1 cellular context compared by ENCODE assay signal in the genomic region with DNA sequence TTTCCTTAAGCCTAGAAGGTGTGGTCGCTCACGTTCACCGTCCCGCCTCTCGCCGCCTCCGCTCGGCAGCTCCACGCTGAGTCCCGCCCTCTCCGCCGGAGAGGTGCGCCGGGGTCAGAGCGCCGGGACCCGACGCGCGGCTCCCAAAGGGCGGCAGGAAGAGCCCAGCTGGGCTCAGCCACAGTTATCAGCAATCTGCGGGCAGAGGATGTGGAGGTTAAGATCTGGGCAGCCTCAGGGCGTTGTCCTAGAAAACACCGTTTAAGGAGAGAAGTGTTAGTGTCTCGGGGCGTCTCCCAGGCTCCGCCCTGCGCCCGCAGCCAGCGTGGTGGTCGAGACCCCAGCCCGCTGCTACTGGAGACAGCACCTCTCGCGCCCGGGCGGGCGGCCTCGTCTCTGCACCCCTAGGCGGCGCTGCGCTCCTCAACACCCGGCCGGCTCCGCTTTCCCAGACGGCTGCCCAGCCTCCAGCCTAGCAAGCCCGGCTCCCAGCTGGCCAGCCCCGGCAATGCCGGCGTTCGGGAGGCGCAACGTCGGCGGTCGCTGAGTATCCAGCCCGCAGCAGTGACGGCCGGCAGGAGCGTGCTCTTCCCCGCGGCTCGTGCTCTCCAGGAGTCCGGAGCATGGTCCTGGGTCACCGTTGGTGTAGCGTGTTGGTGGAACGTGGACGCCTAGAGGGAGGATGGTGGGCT.
TF ChIP-seq lines count a peak whose summit lies in the region.

A gene with protein sequence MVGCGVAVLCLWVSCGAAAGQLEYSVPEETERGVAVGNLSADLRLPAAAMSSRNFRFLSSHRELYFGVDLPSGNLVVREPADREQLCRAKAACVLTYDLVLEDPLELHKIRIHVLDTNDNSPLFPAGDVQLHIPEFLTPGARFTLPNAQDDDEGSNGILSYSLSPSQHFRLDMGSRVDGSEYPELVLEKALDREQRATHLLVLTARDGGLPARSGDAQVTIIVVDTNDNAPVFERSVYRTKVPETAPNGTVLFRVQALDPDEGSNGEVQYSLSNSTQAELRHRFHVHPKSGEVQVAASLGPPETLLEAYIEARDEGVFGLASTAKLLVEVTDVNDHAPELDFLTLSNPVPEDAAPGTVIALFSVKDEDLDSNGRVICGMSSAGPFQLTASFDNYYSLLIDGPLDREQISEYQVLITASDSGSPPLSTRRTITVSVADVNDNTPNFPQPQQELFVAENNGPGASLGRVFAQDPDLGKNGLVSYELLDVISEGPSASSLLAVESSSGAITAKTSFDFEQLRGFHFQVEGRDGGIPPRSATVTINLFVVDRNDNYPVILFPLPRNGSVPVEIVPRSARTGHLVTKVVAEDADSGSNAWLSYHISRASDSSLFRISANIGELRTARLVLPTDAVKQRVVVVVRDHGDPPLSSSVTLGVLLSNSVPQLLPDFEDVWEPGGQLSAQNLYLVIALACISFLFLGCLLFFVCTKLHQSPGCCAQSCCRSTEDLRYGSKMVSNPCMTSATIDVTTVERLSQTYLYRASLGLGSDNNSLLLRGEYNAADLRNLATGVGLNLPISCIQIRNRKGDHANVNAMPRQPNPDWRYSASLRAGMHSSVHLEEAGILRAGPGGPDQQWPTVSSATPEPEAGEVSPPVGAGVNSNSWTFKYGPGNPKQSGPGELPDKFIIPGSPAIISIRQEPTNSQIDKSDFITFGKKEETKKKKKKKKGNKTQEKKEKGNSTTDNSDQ (plus strand): TSS at position 89 of the 692 bp plus-strand sequence. CDS start 594 bp downstream, at position 683.

TF ChIP-seq in WTC11, 78 proteins besides CTCF, POLR2A, EP300 and RAD21 (continued from another document and continues in another):
- TF ChIP-seq, protein P1, sequence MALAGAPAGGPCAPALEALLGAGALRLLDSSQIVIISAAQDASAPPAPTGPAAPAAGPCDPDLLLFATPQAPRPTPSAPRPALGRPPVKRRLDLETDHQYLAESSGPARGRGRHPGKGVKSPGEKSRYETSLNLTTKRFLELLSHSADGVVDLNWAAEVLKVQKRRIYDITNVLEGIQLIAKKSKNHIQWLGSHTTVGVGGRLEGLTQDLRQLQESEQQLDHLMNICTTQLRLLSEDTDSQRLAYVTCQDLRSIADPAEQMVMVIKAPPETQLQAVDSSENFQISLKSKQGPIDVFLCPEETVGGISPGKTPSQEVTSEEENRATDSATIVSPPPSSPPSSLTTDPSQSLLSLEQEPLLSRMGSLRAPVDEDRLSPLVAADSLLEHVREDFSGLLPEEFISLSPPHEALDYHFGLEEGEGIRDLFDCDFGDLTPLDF (CRISPR knock-in tag; IDR thresholded peaks at IDR 0.05): peak; percentile 36; the same call in 1 of the 2 replicates
- TF ChIP-seq ZNF121 (CRISPR knock-in tag; IDR thresholded peaks at IDR 0.05) (0 out of 2 replicates have a peak, but pooled peaks have one; percentile 3), CREB1 (CRISPR knock-in tag; IDR thresholded peaks at IDR 0.05) (no peak), IRF2 (CRISPR knock-in tag; IDR thresholded peaks at IDR 0.05; ENCODE audit: borderline replicate concordance, low read depth) (no peak), MYBL2 (CRISPR knock-in tag; IDR thresholded peaks at IDR 0.05) (peak; percentile 86), ZNF138 (CRISPR knock-in tag; conservative IDR thresholded peaks at IDR 0.05) (no peak), NFYB (CRISPR knock-in tag; conservative IDR thresholded peaks at IDR 0.05; ENCODE audit: low read depth) (0 out of 2 replicates have a peak, but pooled peaks have one; percentile 11), TEAD1 (CRISPR knock-in tag; IDR thresholded peaks at IDR 0.05) (peak; percentile 79; the same call in 1 of the 2 replicates), RORB (CRISPR knock-in tag; IDR thresholded peaks at IDR 0.05) (no peak), PRRX2 (CRISPR knock-in tag; IDR thresholded peaks at IDR 0.05) (no peak), GRHL2 (CRISPR knock-in tag; IDR thresholded peaks at IDR 0.05; ENCODE audit: insufficient replicate concordance, severe bottlenecking) (no peak), NFATC4 (CRISPR knock-in tag; IDR thresholded peaks at IDR 0.05) (no peak), OVOL2 (CRISPR knock-in tag; IDR thresholded peaks at IDR 0.05; ENCODE audit: borderline replicate concordance) (no peak), ZNF423 (CRISPR knock-in tag; IDR thresholded peaks at IDR 0.05) (no peak), SP1 (CRISPR knock-in tag; conservative IDR thresholded peaks at IDR 0.05) (peak; percentile 79), ESRRA (CRISPR knock-in tag; IDR thresholded peaks at IDR 0.05; ENCODE audit: borderline replicate concordance) (peak; percentile 30), ATF1 (CRISPR knock-in tag; IDR thresholded peaks at IDR 0.05) (no peak), ZNF416 (CRISPR knock-in tag; IDR thresholded peaks at IDR 0.05) (no peak), ZNF317 (CRISPR knock-in tag; IDR thresholded peaks at IDR 0.05; ENCODE audit: borderline replicate concordance, low read depth) (no peak), FOXJ3 (CRISPR knock-in tag; IDR thresholded peaks at IDR 0.05; ENCODE audit: borderline replicate concordance) (no peak), SMAD3 (CRISPR knock-in tag; IDR thresholded peaks at IDR 0.05; ENCODE audit: borderline replicate concordance) (0 out of 2 replicates have a peak, but pooled peaks have one; percentile 11), ZBTB21 (CRISPR knock-in tag; IDR thresholded peaks at IDR 0.05; ENCODE audit: borderline replicate concordance) (no peak), JAZF1 (CRISPR knock-in tag; IDR thresholded peaks at IDR 0.05) (no peak), NFE2L1 (CRISPR knock-in tag; IDR thresholded peaks at IDR 0.05) (no peak; the same call in 1 of the 2 replicates)
- TF ChIP-seq, protein P2, sequence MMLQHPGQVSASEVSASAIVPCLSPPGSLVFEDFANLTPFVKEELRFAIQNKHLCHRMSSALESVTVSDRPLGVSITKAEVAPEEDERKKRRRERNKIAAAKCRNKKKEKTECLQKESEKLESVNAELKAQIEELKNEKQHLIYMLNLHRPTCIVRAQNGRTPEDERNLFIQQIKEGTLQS (CRISPR knock-in tag; conservative IDR thresholded peaks at IDR 0.05): no peak
- TF ChIP-seq, protein P3, sequence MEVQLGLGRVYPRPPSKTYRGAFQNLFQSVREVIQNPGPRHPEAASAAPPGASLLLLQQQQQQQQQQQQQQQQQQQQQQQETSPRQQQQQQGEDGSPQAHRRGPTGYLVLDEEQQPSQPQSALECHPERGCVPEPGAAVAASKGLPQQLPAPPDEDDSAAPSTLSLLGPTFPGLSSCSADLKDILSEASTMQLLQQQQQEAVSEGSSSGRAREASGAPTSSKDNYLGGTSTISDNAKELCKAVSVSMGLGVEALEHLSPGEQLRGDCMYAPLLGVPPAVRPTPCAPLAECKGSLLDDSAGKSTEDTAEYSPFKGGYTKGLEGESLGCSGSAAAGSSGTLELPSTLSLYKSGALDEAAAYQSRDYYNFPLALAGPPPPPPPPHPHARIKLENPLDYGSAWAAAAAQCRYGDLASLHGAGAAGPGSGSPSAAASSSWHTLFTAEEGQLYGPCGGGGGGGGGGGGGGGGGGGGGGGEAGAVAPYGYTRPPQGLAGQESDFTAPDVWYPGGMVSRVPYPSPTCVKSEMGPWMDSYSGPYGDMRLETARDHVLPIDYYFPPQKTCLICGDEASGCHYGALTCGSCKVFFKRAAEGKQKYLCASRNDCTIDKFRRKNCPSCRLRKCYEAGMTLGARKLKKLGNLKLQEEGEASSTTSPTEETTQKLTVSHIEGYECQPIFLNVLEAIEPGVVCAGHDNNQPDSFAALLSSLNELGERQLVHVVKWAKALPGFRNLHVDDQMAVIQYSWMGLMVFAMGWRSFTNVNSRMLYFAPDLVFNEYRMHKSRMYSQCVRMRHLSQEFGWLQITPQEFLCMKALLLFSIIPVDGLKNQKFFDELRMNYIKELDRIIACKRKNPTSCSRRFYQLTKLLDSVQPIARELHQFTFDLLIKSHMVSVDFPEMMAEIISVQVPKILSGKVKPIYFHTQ (CRISPR knock-in tag; IDR thresholded peaks at IDR 0.05): no peak
- TF ChIP-seq, protein P4, sequence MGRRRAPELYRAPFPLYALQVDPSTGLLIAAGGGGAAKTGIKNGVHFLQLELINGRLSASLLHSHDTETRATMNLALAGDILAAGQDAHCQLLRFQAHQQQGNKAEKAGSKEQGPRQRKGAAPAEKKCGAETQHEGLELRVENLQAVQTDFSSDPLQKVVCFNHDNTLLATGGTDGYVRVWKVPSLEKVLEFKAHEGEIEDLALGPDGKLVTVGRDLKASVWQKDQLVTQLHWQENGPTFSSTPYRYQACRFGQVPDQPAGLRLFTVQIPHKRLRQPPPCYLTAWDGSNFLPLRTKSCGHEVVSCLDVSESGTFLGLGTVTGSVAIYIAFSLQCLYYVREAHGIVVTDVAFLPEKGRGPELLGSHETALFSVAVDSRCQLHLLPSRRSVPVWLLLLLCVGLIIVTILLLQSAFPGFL (CRISPR knock-in tag; IDR thresholded peaks at IDR 0.05; ENCODE audit: borderline replicate concordance): no peak
- TF ChIP-seq, protein P5, sequence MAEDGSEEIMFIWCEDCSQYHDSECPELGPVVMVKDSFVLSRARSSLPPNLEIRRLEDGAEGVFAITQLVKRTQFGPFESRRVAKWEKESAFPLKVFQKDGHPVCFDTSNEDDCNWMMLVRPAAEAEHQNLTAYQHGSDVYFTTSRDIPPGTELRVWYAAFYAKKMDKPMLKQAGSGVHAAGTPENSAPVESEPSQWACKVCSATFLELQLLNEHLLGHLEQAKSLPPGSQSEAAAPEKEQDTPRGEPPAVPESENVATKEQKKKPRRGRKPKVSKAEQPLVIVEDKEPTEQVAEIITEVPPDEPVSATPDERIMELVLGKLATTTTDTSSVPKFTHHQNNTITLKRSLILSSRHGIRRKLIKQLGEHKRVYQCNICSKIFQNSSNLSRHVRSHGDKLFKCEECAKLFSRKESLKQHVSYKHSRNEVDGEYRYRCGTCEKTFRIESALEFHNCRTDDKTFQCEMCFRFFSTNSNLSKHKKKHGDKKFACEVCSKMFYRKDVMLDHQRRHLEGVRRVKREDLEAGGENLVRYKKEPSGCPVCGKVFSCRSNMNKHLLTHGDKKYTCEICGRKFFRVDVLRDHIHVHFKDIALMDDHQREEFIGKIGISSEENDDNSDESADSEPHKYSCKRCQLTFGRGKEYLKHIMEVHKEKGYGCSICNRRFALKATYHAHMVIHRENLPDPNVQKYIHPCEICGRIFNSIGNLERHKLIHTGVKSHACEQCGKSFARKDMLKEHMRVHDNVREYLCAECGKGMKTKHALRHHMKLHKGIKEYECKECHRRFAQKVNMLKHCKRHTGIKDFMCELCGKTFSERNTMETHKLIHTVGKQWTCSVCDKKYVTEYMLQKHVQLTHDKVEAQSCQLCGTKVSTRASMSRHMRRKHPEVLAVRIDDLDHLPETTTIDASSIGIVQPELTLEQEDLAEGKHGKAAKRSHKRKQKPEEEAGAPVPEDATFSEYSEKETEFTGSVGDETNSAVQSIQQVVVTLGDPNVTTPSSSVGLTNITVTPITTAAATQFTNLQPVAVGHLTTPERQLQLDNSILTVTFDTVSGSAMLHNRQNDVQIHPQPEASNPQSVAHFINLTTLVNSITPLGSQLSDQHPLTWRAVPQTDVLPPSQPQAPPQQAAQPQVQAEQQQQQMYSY (CRISPR knock-in tag; IDR thresholded peaks at IDR 0.05): peak; percentile 22; the same call in 1 of the 2 replicates
- TF ChIP-seq, protein P6, sequence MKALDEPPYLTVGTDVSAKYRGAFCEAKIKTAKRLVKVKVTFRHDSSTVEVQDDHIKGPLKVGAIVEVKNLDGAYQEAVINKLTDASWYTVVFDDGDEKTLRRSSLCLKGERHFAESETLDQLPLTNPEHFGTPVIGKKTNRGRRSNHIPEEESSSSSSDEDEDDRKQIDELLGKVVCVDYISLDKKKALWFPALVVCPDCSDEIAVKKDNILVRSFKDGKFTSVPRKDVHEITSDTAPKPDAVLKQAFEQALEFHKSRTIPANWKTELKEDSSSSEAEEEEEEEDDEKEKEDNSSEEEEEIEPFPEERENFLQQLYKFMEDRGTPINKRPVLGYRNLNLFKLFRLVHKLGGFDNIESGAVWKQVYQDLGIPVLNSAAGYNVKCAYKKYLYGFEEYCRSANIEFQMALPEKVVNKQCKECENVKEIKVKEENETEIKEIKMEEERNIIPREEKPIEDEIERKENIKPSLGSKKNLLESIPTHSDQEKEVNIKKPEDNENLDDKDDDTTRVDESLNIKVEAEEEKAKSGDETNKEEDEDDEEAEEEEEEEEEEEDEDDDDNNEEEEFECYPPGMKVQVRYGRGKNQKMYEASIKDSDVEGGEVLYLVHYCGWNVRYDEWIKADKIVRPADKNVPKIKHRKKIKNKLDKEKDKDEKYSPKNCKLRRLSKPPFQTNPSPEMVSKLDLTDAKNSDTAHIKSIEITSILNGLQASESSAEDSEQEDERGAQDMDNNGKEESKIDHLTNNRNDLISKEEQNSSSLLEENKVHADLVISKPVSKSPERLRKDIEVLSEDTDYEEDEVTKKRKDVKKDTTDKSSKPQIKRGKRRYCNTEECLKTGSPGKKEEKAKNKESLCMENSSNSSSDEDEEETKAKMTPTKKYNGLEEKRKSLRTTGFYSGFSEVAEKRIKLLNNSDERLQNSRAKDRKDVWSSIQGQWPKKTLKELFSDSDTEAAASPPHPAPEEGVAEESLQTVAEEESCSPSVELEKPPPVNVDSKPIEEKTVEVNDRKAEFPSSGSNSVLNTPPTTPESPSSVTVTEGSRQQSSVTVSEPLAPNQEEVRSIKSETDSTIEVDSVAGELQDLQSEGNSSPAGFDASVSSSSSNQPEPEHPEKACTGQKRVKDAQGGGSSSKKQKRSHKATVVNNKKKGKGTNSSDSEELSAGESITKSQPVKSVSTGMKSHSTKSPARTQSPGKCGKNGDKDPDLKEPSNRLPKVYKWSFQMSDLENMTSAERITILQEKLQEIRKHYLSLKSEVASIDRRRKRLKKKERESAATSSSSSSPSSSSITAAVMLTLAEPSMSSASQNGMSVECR (CRISPR knock-in tag; IDR thresholded peaks at IDR 0.05; ENCODE audit: borderline replicate concordance): peak; percentile 57; the same call in 1 of the 2 replicates
- TF ChIP-seq, protein P7, sequence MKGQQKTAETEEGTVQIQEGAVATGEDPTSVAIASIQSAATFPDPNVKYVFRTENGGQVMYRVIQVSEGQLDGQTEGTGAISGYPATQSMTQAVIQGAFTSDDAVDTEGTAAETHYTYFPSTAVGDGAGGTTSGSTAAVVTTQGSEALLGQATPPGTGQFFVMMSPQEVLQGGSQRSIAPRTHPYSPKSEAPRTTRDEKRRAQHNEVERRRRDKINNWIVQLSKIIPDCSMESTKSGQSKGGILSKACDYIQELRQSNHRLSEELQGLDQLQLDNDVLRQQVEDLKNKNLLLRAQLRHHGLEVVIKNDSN (CRISPR knock-in tag; IDR thresholded peaks at IDR 0.05): peak; percentile 24; the same call in 1 of the 2 replicates
- TF ChIP-seq, protein P8, sequence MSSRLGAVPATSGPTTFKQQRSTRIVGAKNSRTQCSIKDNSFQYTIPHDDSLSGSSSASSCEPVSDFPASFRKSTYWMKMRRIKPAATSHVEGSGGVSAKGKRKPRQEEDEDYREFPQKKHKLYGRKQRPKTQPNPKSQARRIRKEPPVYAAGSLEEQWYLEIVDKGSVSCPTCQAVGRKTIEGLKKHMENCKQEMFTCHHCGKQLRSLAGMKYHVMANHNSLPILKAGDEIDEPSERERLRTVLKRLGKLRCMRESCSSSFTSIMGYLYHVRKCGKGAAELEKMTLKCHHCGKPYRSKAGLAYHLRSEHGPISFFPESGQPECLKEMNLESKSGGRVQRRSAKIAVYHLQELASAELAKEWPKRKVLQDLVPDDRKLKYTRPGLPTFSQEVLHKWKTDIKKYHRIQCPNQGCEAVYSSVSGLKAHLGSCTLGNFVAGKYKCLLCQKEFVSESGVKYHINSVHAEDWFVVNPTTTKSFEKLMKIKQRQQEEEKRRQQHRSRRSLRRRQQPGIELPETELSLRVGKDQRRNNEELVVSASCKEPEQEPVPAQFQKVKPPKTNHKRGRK (CRISPR knock-in tag; IDR thresholded peaks at IDR 0.05; ENCODE audit: borderline replicate concordance): no peak
- TF ChIP-seq, protein P9, sequence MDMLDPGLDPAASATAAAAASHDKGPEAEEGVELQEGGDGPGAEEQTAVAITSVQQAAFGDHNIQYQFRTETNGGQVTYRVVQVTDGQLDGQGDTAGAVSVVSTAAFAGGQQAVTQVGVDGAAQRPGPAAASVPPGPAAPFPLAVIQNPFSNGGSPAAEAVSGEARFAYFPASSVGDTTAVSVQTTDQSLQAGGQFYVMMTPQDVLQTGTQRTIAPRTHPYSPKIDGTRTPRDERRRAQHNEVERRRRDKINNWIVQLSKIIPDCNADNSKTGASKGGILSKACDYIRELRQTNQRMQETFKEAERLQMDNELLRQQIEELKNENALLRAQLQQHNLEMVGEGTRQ (CRISPR knock-in tag; IDR thresholded peaks at IDR 0.05): 0 out of 2 replicates have a peak, but pooled peaks have one; percentile 3
